In genomic region chr2:70753031-70753430, GRCh38 we compare ENCODE assay signal across 24 cellular contexts.
"Had no signal": no experiment of that assay in that cellular context is flagged by ENCODE, and none has a peak within 500 bp of the region (broad histone marks: within the 10 kb centered on the region; RNA-seq: fewer than 3 reads in every experiment).

No MANE protein-coding gene starts in this region.

- DNase-seq: islet precursor cell; left ventricle myocardium inferior; mesendoderm; naive B cell; natural killer cell; nephron progenitor cell; occipital lobe; psoas muscle; right lobe of liver; stimulated activated CD4-positive, alpha-beta T cell treated with anti-CD3 and anti-CD28 coated beads, Interleukin-1b, Interleukin-23, amount 100 ng/mL, for 48 hours; stimulated activated CD4-positive, alpha-beta T cell treated with anti-CD3 and anti-CD28 coated beads, Interleukin-2, amount 100 ng/mL, for 48 hours; stimulated activated CD4-positive, alpha-beta T cell treated with anti-CD3 and anti-CD28 coated beads, Interleukin-4, amount 100 ng/mL, for 4 hours; stimulated activated CD8-positive, alpha-beta memory T cell treated with anti-CD3 and anti-CD28 coated beads, Interleukin-4, amount 100 ng/mL, for 48 hours; stimulated activated naive CD4-positive, alpha-beta T cell treated with Interleukin-2 at 50 U/mL for 16 hours; stimulated activated naive CD8-positive, alpha-beta T cell treated with anti-CD3 and anti-CD28 coated beads, Interleukin-15, amount 100 ng/mL, for 72 hours; substantia nigra; uterus had no signal

- H3K36me3 ChIP-seq: left ventricle myocardium inferior, neural progenitor cell, neutrophil, right atrium auricular region, right lobe of liver, tibial nerve, uterus had no signal

- H3K27ac ChIP-seq: left ventricle myocardium inferior, neural progenitor cell, neutrophil, parathyroid adenoma, psoas muscle, right atrium auricular region, right lobe of liver, tibial nerve, uterus had no signal

- H3K4me1 ChIP-seq: left ventricle myocardium inferior, neural progenitor cell, parathyroid adenoma, psoas muscle, right atrium auricular region, right lobe of liver, tibial nerve, uterus had no signal

- H3K9me3 ChIP-seq: left ventricle myocardium inferior, neutrophil, psoas muscle, right atrium auricular region, right lobe of liver, tibial nerve, uterus had no signal

- H3K4me3 ChIP-seq: left ventricle myocardium inferior, lung, neural progenitor cell, psoas muscle, right atrium auricular region, right lobe of liver, smooth muscle cell, tibial nerve, uterus had no signal
